Comparison of ENCODE assay signal across 8 cellular contexts in the genomic region with DNA sequence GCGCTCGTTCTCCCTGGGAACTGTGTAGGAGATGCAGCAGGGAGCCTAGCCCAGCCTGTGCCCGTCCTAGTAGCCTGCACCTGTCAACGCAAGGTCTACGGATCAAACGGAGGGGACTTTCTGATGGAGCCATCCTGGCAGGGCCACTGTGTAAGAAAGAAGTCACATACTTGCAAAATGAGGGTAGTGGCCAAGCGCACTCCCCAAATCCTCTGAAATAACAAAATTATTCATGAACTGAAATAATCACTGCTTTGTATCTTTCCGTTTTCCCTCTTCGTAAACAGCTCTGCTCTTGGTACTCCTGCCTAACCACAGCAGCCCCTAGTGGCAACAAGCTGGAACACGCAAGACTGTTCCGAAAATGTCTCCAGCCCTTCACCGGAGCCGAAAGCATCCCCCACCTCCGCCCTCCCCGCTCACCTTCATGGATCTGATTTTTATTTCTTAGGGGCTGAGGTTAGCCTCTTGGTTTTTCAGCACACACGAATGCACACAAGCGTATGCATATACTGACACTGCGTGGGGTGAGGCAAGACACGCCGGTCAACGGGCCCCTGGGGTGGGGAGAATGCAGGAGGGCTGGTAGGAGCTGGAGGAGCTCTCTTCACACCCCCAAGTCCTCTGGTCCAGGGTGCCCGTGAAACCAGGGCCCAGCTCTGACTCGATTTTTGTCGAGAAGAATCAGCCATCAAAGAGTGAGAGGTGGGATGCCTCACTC.
A peak's percentile ranks its signal among the peaks of the same experiment; 100 is the strongest.
DNase-seq lines count a peak whose midpoint lies in the region; ATAC-seq and TF ChIP-seq lines count a peak whose summit lies in the region.

No MANE protein-coding gene starts in this region.

- no peaks in the 10 kb centered on the region for H3K27me3 ChIP-seq in suprapubic skin

- no peak for TF ChIP-seq POLR2A in suprapubic skin (IDR thresholded peaks at IDR 0.05)

- TF ChIP-seq CTCF in GM12873 (IDR thresholded peaks at IDR 0.05; ENCODE audit: insufficient read depth, low read depth, low read length, missing control alignments) (peak; percentile 93), suprapubic skin (IDR thresholded peaks at IDR 0.05) (peak in 1 of 2 donors; percentile 76)

- no peak for TF ChIP-seq EP300 in suprapubic skin (IDR thresholded peaks at IDR 0.05)

- in situ Hi-C loops in ACHN (cut with HindIII; ENCODE audit: low pct_ligation_motif_present, low pct_unique_long_range_greater_than_20kb, low sequenced_read_pairs) = no loop called here

- peak; percentile 70 for DNase-seq in ACHN
- DNase-seq in NCI-H748 treated with DMSO at 0.1 percent for 48 hours (lab: John Stamatoyannopoulos, UW) = peak; percentile 3
- peak in 55 of 58 donors; percentile 14 to 81 (median 56) for DNase-seq in anterior cingulate cortex (lab: John Stamatoyannopoulos, UW)
- peak; percentile 61 for DNase-seq in hepatic stellate cell (ENCODE audit: low spot score)
- peak; percentile 87 for DNase-seq in retina
- DNase-seq in suprapubic skin (ENCODE audit: low spot score in 2 of 2) = no peak

- no peak overlapping the region for H3K27ac ChIP-seq in suprapubic skin

- H3K9me3 ChIP-seq in suprapubic skin = no peaks in the 10 kb centered on the region

- no peak overlapping the region for H3K4me3 ChIP-seq in suprapubic skin

- peaks cover 7% of the 10 kb centered on the region for H3K4me1 ChIP-seq in suprapubic skin

- WGBS in suprapubic skin = 31% methylated on average over 24 of the region's 24 CpGs

- H3K36me3 ChIP-seq in suprapubic skin = no peaks in the 10 kb centered on the region

- ATAC-seq in HG03159 (IDR thresholded peaks at IDR 0.05; ENCODE audit: unreplicated experiment) = peak; percentile 88

Comparison
In these comparisons a context has a peak if more than half of its experiments do, and no peak if none do; other contexts are left out.
1. DNase-seq: peak in ACHN (single experiment), NCI-H748 treated with DMSO at 0.1 percent for 48 hours (single experiment), anterior cingulate cortex (55 of 58), hepatic stellate cell (single experiment) and retina (single experiment); none in suprapubic skin (0 of 2).